1 cellular context compared by ENCODE assay signal in the genomic region with DNA sequence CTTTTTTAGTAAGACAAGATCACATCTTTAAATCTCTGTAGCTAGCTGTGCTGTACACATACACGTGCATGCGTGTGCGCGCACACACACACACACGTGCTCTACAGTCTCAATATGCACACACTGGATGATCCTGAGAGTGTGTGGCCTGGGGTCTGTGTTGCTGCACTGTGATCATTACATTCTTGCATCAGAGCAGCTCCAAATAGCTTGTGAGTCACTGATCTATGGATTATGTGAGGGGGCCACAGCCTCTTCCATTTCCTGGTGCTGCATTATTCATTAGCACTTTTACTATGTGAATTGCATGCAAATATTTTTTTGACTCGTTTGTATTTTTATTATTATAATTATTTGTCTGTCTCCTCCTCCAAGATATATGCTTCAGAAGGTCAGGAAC.
TF ChIP-seq lines count a peak whose summit lies in the region.

No MANE protein-coding gene starts in this region.

TF ChIP-seq in IMR-90, 13 proteins besides CTCF, POLR2A, EP300 and RAD21:
- TF ChIP-seq, protein P1, sequence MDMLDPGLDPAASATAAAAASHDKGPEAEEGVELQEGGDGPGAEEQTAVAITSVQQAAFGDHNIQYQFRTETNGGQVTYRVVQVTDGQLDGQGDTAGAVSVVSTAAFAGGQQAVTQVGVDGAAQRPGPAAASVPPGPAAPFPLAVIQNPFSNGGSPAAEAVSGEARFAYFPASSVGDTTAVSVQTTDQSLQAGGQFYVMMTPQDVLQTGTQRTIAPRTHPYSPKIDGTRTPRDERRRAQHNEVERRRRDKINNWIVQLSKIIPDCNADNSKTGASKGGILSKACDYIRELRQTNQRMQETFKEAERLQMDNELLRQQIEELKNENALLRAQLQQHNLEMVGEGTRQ (IDR thresholded peaks at IDR 0.05; ENCODE audit: low read depth, low read length): no peak
- no peak for TF ChIP-seq RCOR1 (IDR thresholded peaks at IDR 0.05; ENCODE audit: insufficient replicate concordance, low read length)
- TF ChIP-seq CEBPB (IDR thresholded peaks at IDR 0.05; ENCODE audit: low read depth, low read length): peak; percentile 62; the same call in 1 of the 2 replicates
